ENCODE assay signal across 9 cellular contexts in the genomic region with DNA sequence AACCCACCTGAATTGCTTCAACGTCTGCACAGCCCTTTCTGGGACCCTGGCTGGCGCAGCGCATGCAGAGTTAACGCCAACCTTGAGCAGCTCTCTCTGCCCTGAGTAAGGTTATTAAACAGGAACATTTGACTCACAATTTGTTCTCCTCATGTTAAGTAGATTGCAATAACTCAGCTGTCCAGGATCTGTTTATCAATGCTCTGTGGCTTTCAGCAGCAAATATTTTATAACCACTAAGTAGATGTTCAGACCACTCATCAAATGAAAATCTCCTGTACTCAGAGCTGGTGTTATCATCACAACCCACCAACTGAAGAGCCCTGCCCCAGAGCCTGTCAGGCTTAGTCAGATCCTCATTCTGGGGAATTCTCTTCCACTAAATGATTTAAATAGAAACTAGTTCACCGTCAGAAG.
DNase-seq lines count a peak whose midpoint lies in the region; ATAC-seq and TF ChIP-seq lines count a peak whose summit lies in the region.
"Had no signal": no experiment of that assay in that cellular context is flagged by ENCODE, and none has a peak within 500 bp of the region (broad histone marks: within the 10 kb centered on the region; RNA-seq: fewer than 3 reads in every experiment).

No MANE protein-coding gene starts in this region.

- H3K9ac ChIP-seq in smooth muscle cell (ENCODE audit: low read depth) = no peak overlapping the region

- no peak overlapping the region for H2AFZ ChIP-seq in smooth muscle cell (ENCODE audit: low read depth)

- no peaks in the 10 kb centered on the region for H3F3A ChIP-seq in smooth muscle cell (ENCODE audit: low read depth)

- H3K4me1 ChIP-seq in RWPE2 (ENCODE audit: insufficient read depth, poor library complexity, severe bottlenecking) = no peaks in the 10 kb centered on the region
- H3K4me1 ChIP-seq in smooth muscle cell (ENCODE audit: low read depth) = peaks cover 19% of the 10 kb centered on the region

- peak; percentile 81 for ATAC-seq in RWPE2 (ENCODE audit: low read depth)
- ATAC-seq in HG03097 (IDR thresholded peaks at IDR 0.05; ENCODE audit: low FRiP score, unreplicated experiment) = no peak
- ATAC-seq in HG03521 (IDR thresholded peaks at IDR 0.05; ENCODE audit: unreplicated experiment) = no peak

- TF ChIP-seq CTCF in RWPE2 (IDR thresholded peaks at IDR 0.05; ENCODE audit: poor library complexity, severe bottlenecking) = no peak
- TF ChIP-seq CTCF in fibroblast of the aortic adventitia (IDR thresholded peaks at IDR 0.05; ENCODE audit: insufficient read depth, low read length) = no peak
- no peak for TF ChIP-seq CTCF in smooth muscle cell (IDR thresholded peaks at IDR 0.05; ENCODE audit: borderline replicate concordance, insufficient read depth, poor library complexity, severe bottlenecking)

- H3K27me3 ChIP-seq in RWPE2 (ENCODE audit: insufficient read depth, poor library complexity, severe bottlenecking) (no peaks in the 10 kb centered on the region), smooth muscle cell (ENCODE audit: low read depth) (no peaks in the 10 kb centered on the region)

- no peaks in the 10 kb centered on the region for H3K79me2 ChIP-seq in smooth muscle cell (ENCODE audit: low read depth)

- H4K20me1 ChIP-seq in smooth muscle cell (ENCODE audit: low read depth) = no peaks in the 10 kb centered on the region

- H3K27ac ChIP-seq in RWPE2 (ENCODE audit: poor library complexity, severe bottlenecking) = no peak overlapping the region
- no peak overlapping the region for H3K27ac ChIP-seq in smooth muscle cell (ENCODE audit: low read depth)

- WGBS in smooth muscle cell (ENCODE audit: low lambda C conversion rate) = 41% methylated on average over 5 of the region's 5 CpGs

- H3K4me3 ChIP-seq in RWPE2 (ENCODE audit: severe bottlenecking) (no peak overlapping the region), fibroblast of the aortic adventitia (ENCODE audit: low read depth, low read length) (no peak overlapping the region), smooth muscle cell (no peak overlapping the region)

- DNase-seq in NCI-H510A treated with DMSO at 0.1 percent for 48 hours (lab: John Stamatoyannopoulos, UW) (peak; percentile 22), NCI-H510A (lab: John Stamatoyannopoulos, UW) (no peak), RWPE2 (ENCODE audit: low spot score) (no peak), fibroblast of the aortic adventitia (ENCODE audit: low read depth) (peak; percentile 77), smooth muscle cell (lab: John Stamatoyannopoulos, UW; ENCODE audit: unreplicated experiment) (no peak), RPMI8226 (no peak)
- DNase-seq: activated naive CD4-positive, alpha-beta T cell treated with anti-CD3 and anti-CD28 coated beads, Interleukin-2, amount 10 ng/mL, durations not matched to agents 7 days and 5 days had no signal

- H3K4me2 ChIP-seq in smooth muscle cell = peak overlapping the region; percentile 62

- no peaks in the 10 kb centered on the region for H3K36me3 ChIP-seq in RWPE2 (ENCODE audit: low read depth)
- H3K36me3 ChIP-seq in smooth muscle cell (ENCODE audit: low read depth) = no peaks in the 10 kb centered on the region

- no peaks in the 10 kb centered on the region for H3K9me3 ChIP-seq in RWPE2 (ENCODE audit: severe bottlenecking)
- no peaks in the 10 kb centered on the region for H3K9me3 ChIP-seq in smooth muscle cell (replicated peaks; ENCODE audit: low read depth)

Comparison
In these comparisons a context has a peak if more than half of its experiments do, and no peak if none do; other contexts are left out.
1. DNase-seq: peak in NCI-H510A treated with DMSO at 0.1 percent for 48 hours (single experiment) and fibroblast of the aortic adventitia (single experiment); none in NCI-H510A (single experiment), RWPE2 (single experiment), smooth muscle cell (single experiment) and RPMI8226 (single experiment).